In genomic region chr20:3847419-3847940, GRCh38 we compare ENCODE assay signal across 8 cellular contexts. TPM values are rescaled to one million over a fixed set of nuclear protein-coding genes. Genes with fewer than 3 reads are reported as not detected.
DNase-seq lines count a peak whose midpoint lies in the region; ATAC-seq lines count a peak whose summit lies in the region.

No MANE protein-coding gene starts in this region.

- H3K4me1 Mint-ChIP-seq in activated CD8-positive, alpha-beta memory T cell treated with anti-CD3 and anti-CD28 coated beads, Interleukin-2, amount 10 ng/mL, durations not matched to agents 7 days and 5 days: peaks cover 34% of the 10 kb centered on the region
- H3K4me1 Mint-ChIP-seq in activated naive CD8-positive, alpha-beta T cell treated with anti-CD3 and anti-CD28 coated beads, Interleukin-2, amount 50 U/mL, for 24 hours: peaks cover 25% of the 10 kb centered on the region

- peaks cover 0 to 3% (median 0%) of the 10 kb centered on the region in 5 donors for H3K36me3 ChIP-seq in subcutaneous abdominal adipose tissue (ENCODE audit: control insufficient read depth in 5 of 5, insufficient read depth in 5 of 5, low read length in 5 of 5)

- no peak for ATAC-seq in activated CD8-positive, alpha-beta memory T cell treated with anti-CD3 and anti-CD28 coated beads, Interleukin-2, amount 10 ng/mL, durations not matched to agents 7 days and 5 days
- ATAC-seq in activated naive CD8-positive, alpha-beta T cell treated with anti-CD3 and anti-CD28 coated beads, Interleukin-2, amount 50 U/mL, for 24 hours: no peak
- ATAC-seq in HG03565 (IDR thresholded peaks at IDR 0.05; ENCODE audit: unreplicated experiment): no peak
- no peak for ATAC-seq in GM19035 (IDR thresholded peaks at IDR 0.05; ENCODE audit: unreplicated experiment)

- peaks cover 6% of the 10 kb centered on the region for H3K36me3 Mint-ChIP-seq in activated CD8-positive, alpha-beta memory T cell treated with anti-CD3 and anti-CD28 coated beads, Interleukin-2, amount 10 ng/mL, durations not matched to agents 7 days and 5 days
- H3K36me3 Mint-ChIP-seq in activated naive CD8-positive, alpha-beta T cell treated with anti-CD3 and anti-CD28 coated beads, Interleukin-2, amount 50 U/mL, for 24 hours (ENCODE audit: low read depth): peaks cover 5% of the 10 kb centered on the region

- H3K9ac ChIP-seq in subcutaneous abdominal adipose tissue (ENCODE audit: low read length in 5 of 5): peak overlapping the region; percentile 32 to 97 (median 94)

- H3K9me3 Mint-ChIP-seq in activated CD8-positive, alpha-beta memory T cell treated with anti-CD3 and anti-CD28 coated beads, Interleukin-2, amount 10 ng/mL, durations not matched to agents 7 days and 5 days (ENCODE audit: low read depth): no peaks in the 10 kb centered on the region
- no peaks in the 10 kb centered on the region for H3K9me3 Mint-ChIP-seq in activated naive CD8-positive, alpha-beta T cell treated with anti-CD3 and anti-CD28 coated beads, Interleukin-2, amount 50 U/mL, for 24 hours

- DNase-seq in activated CD8-positive, alpha-beta memory T cell treated with anti-CD3 and anti-CD28 coated beads, Interleukin-2, amount 10 ng/mL, durations not matched to agents 7 days and 5 days: no peak
- no peak for DNase-seq in activated CD8-positive, alpha-beta memory T cell treated with anti-CD3 and anti-CD28 coated beads, Interleukin-2, amount 50 U/mL, for 4 hours
- DNase-seq in activated naive CD8-positive, alpha-beta T cell treated with anti-CD3 and anti-CD28 coated beads, Interleukin-2, amount 50 U/mL, for 24 hours: no peak
- DNase-seq in iris pigment epithelial cell (ENCODE audit: low read depth): peak; percentile 11
- no peak for DNase-seq in T1000 (lab: John Stamatoyannopoulos, UW)

- H3K4me1 ChIP-seq in subcutaneous abdominal adipose tissue (ENCODE audit: control insufficient read depth in 5 of 5, insufficient read depth in 5 of 5, low read length in 5 of 5): peaks cover 3 to 30% (median 17%) of the 10 kb centered on the region in 5 donors

- H3K4me3 ChIP-seq in subcutaneous abdominal adipose tissue (ENCODE audit: low read depth in 1 of 5, low read length in 5 of 5): peak overlapping the region; percentile 73 to 95 (median 85)

- H3K27ac ChIP-seq in subcutaneous abdominal adipose tissue (ENCODE audit: low read depth, low read length): peak overlapping the region; percentile 92

- H3K27me3 ChIP-seq in subcutaneous abdominal adipose tissue (ENCODE audit: control insufficient read depth in 5 of 5, insufficient read depth in 4 of 5, low read length in 5 of 5): no peaks in the 10 kb centered on the region

- no peaks in the 10 kb centered on the region for H3K27me3 Mint-ChIP-seq in activated CD8-positive, alpha-beta memory T cell treated with anti-CD3 and anti-CD28 coated beads, Interleukin-2, amount 10 ng/mL, durations not matched to agents 7 days and 5 days
- H3K27me3 Mint-ChIP-seq in activated naive CD8-positive, alpha-beta T cell treated with anti-CD3 and anti-CD28 coated beads, Interleukin-2, amount 50 U/mL, for 24 hours: no peaks in the 10 kb centered on the region

- peak overlapping the region; percentile 76 for H3K27ac Mint-ChIP-seq in activated CD8-positive, alpha-beta memory T cell treated with anti-CD3 and anti-CD28 coated beads, Interleukin-2, amount 10 ng/mL, durations not matched to agents 7 days and 5 days
- peak overlapping the region; percentile 87 for H3K27ac Mint-ChIP-seq in activated naive CD8-positive, alpha-beta T cell treated with anti-CD3 and anti-CD28 coated beads, Interleukin-2, amount 50 U/mL, for 24 hours

- CTCF ChIA-PET in activated CD8-positive, alpha-beta memory T cell treated with anti-CD3 and anti-CD28 coated beads, Interleukin-2, amount 10 ng/mL, durations not matched to agents 7 days and 5 days (lab: Charles Lee): interaction anchor here (1.3 to 1.7 kb wide), 2 partner anchors 28 to 60 kb away, joined by 3 to 5 read pairs; no protein-coding TSS in a partner anchor

- H3K9me3 ChIP-seq in subcutaneous abdominal adipose tissue (ENCODE audit: control insufficient read depth in 5 of 5, low read length in 5 of 5): no peaks in the 10 kb centered on the region

- H3K4me3 Mint-ChIP-seq in activated CD8-positive, alpha-beta memory T cell treated with anti-CD3 and anti-CD28 coated beads, Interleukin-2, amount 10 ng/mL, durations not matched to agents 7 days and 5 days: peak overlapping the region; percentile 82
- peak overlapping the region; percentile 92 for H3K4me3 Mint-ChIP-seq in activated naive CD8-positive, alpha-beta T cell treated with anti-CD3 and anti-CD28 coated beads, Interleukin-2, amount 50 U/mL, for 24 hours

RNA-seq across cellular contexts. Expression of gene MAVS, which starts 0.8 kb away (rescaled TPM):
- total RNA-seq in activated CD8-positive, alpha-beta memory T cell treated with anti-CD3 and anti-CD28 coated beads, Interleukin-2, amount 10 ng/mL, durations not matched to agents 7 days and 5 days: 10 to 100 TPM; 29.7 to 37.4 TPM

RNA-seq across cellular contexts. Expression of gene AP5S1, which starts 27.1 kb away (rescaled TPM):
- 10 to 100 TPM; 13.8 to 15.5 TPM for total RNA-seq in activated CD8-positive, alpha-beta memory T cell treated with anti-CD3 and anti-CD28 coated beads, Interleukin-2, amount 10 ng/mL, durations not matched to agents 7 days and 5 days

RNA-seq across cellular contexts. Expression of gene PANK2, which starts 41.7 kb away (rescaled TPM):
- 10 to 100 TPM; 77.3 to 82.3 TPM for total RNA-seq in activated CD8-positive, alpha-beta memory T cell treated with anti-CD3 and anti-CD28 coated beads, Interleukin-2, amount 10 ng/mL, durations not matched to agents 7 days and 5 days

RNA-seq across cellular contexts. Expression of gene CDC25B, which starts 51.4 kb away (rescaled TPM):
- 100 to 1,000 TPM; 194 to 312 TPM for total RNA-seq in activated CD8-positive, alpha-beta memory T cell treated with anti-CD3 and anti-CD28 coated beads, Interleukin-2, amount 10 ng/mL, durations not matched to agents 7 days and 5 days
